ENCODE assay signal across 2 cellular contexts in genomic region chr5:171407234-171407633, GRCh38.
TF ChIP-seq lines count a peak whose summit lies in the region.

No MANE protein-coding gene starts in this region.

TF ChIP-seq in PFSK-1, 5 proteins besides CTCF, POLR2A, EP300 and RAD21:
- no peak for TF ChIP-seq REST (IDR thresholded peaks at IDR 0.05; ENCODE audit: insufficient read depth in 1 of 2, low read depth in 2 of 2, low read length in 2 of 2)
- TF ChIP-seq POLR2AphosphoS5 (IDR thresholded peaks at IDR 0.05; ENCODE audit: low read depth, low read length): 0 out of 2 replicates have a peak, but pooled peaks have one; percentile 7

TF ChIP-seq in K562, 482 proteins besides CTCF, POLR2A, EP300 and RAD21:
- TF ChIP-seq, protein P1, sequence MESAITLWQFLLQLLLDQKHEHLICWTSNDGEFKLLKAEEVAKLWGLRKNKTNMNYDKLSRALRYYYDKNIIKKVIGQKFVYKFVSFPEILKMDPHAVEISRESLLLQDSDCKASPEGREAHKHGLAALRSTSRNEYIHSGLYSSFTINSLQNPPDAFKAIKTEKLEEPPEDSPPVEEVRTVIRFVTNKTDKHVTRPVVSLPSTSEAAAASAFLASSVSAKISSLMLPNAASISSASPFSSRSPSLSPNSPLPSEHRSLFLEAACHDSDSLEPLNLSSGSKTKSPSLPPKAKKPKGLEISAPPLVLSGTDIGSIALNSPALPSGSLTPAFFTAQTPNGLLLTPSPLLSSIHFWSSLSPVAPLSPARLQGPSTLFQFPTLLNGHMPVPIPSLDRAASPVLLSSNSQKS (CRISPR knock-in tag; IDR thresholded peaks at IDR 0.05): no peak
- TF ChIP-seq KDM1A (IDR thresholded peaks at IDR 0.05) (no peak), CC2D1A (IDR thresholded peaks at IDR 0.05) (no peak), POLR2B (IDR thresholded peaks at IDR 0.05; ENCODE audit: low read depth, partially characterized antibody) (peak; percentile 18)
TF ChIP-seq in K562: peak in this region for 1.
